In the genomic region with DNA sequence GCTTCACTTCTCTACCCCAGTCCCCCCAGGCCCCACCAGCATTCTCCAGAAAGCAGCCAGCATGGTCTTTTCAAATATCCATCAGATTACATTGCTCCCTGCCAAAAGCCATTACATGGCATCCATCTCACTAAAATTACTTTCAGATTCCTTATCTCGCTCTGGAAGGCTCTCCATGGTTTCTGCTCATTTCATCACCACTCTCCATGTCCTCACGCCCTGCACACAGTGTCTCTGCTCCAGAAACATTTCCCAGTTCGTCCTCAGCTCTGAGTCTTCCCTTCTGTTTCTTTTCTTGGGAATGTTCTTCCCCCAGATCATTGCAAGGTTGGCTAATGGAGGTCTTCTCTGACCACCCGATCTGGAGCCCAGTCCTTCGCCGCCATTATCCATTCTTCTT, we compare ENCODE assay signal across 23 cellular contexts.
DNase-seq lines count a peak whose midpoint lies in the region; ATAC-seq and TF ChIP-seq lines count a peak whose summit lies in the region.
"Had no signal": no experiment of that assay in that cellular context is flagged by ENCODE, and none has a peak within 500 bp of the region (broad histone marks: within the 10 kb centered on the region; RNA-seq: fewer than 3 reads in every experiment).

No MANE protein-coding gene starts in this region.

- no peak overlapping the region for H3K9ac ChIP-seq in adipocyte (ENCODE audit: low read length)
- H3K9ac ChIP-seq: BLaER1 treated with 17β-estradiol and CSF1 and Interleukin-3, amounts not matched to agents 10 nM and 100 nM; GM23248; KMS-11 had no signal

- H3K36me3 ChIP-seq in adipocyte (ENCODE audit: control insufficient read depth, insufficient read depth, low read length, severe bottlenecking) (no peaks in the 10 kb centered on the region), sigmoid colon (no peaks in the 10 kb centered on the region)
- H3K36me3 ChIP-seq: BLaER1 treated with 17β-estradiol and CSF1 and Interleukin-3, amounts not matched to agents 10 nM and 100 nM had no signal

- H3K9me3 Mint-ChIP-seq in stimulated activated memory B cell treated with anti-CD40 and anti-IgM and Interleukin-4, amounts not matched to agents 10 μg/mL and 1 μg/mL and 100 μg/mL, for 72 hours = no peaks in the 10 kb centered on the region
- H3K9me3 Mint-ChIP-seq in activated T-cell treated with anti-CD3 and anti-CD28 coated beads, Interleukin-2, amount 50 U/mL, for 4 hours = no peaks in the 10 kb centered on the region
- H3K9me3 Mint-ChIP-seq: CD4-positive, alpha-beta T cell; HFFc6; T-cell had no signal

- no peak overlapping the region for H3K27ac ChIP-seq in sigmoid colon
- H3K27ac ChIP-seq: BLaER1 treated with 17β-estradiol and CSF1 and Interleukin-3, amounts not matched to agents 10 nM and 100 nM; GM23248; KMS-11; RWPE1 had no signal

- no peak overlapping the region for H3K27ac Mint-ChIP-seq in stimulated activated memory B cell treated with anti-CD40 and anti-IgM and Interleukin-4, amounts not matched to agents 10 μg/mL and 1 μg/mL and 100 μg/mL, for 72 hours
- H3K27ac Mint-ChIP-seq: CD4-positive, alpha-beta T cell; HFFc6; T-cell had no signal

- H3K27me3 Mint-ChIP-seq in stimulated activated memory B cell treated with anti-CD40 and anti-IgM and Interleukin-4, amounts not matched to agents 10 μg/mL and 1 μg/mL and 100 μg/mL, for 72 hours = peaks cover 8% of the 10 kb centered on the region
- H3K27me3 Mint-ChIP-seq in activated T-cell treated with anti-CD3 and anti-CD28 coated beads, Interleukin-2, amount 50 U/mL, for 4 hours (ENCODE audit: low read depth) = peaks cover 5% of the 10 kb centered on the region
- H3K27me3 Mint-ChIP-seq: CD4-positive, alpha-beta T cell had no signal

- 85 to 87% methylated on average over 6 of the region's 6 CpGs for WGBS in sigmoid colon, 2 donors

- H3K9me3 ChIP-seq in adipocyte (ENCODE audit: control insufficient read depth, low read length) (no peaks in the 10 kb centered on the region), sigmoid colon (no peaks in the 10 kb centered on the region)
- H3K9me3 ChIP-seq: BLaER1 treated with 17β-estradiol and CSF1 and Interleukin-3, amounts not matched to agents 10 nM and 100 nM had no signal

- TF ChIP-seq POLR2A in sigmoid colon (IDR thresholded peaks at IDR 0.05) = no peak

- H3K4me3 ChIP-seq in adipocyte (ENCODE audit: low read length) = no peak overlapping the region
- no peak overlapping the region for H3K4me3 ChIP-seq in sigmoid colon
- H3K4me3 ChIP-seq: BLaER1 treated with 17β-estradiol and CSF1 and Interleukin-3, amounts not matched to agents 10 nM and 100 nM; GM23248 had no signal

- TF ChIP-seq EP300 in sigmoid colon (IDR thresholded peaks at IDR 0.05) = no peak

- intact Hi-C loops in Right ventricle myocardium inferior (cut with DNase I) = no loop called here
- intact Hi-C loops in cardiac septum (cut with DNase I) = no loop called here
- intact Hi-C loops in sigmoid colon (cut with DNase I) = no loop called here

- peak; percentile 39 for ATAC-seq in Right ventricle myocardium inferior
- ATAC-seq in stimulated activated memory B cell treated with anti-CD40 and anti-IgM and Interleukin-4, amounts not matched to agents 10 μg/mL and 1 μg/mL and 100 μg/mL, for 72 hours = peak; percentile 9
- ATAC-seq in activated T-cell treated with anti-CD3 and anti-CD28 coated beads, Interleukin-2, amount 50 U/mL, for 4 hours = no peak
- ATAC-seq: Panc1, T-cell had no signal

- no peaks in the 10 kb centered on the region for H3K4me1 Mint-ChIP-seq in stimulated activated memory B cell treated with anti-CD40 and anti-IgM and Interleukin-4, amounts not matched to agents 10 μg/mL and 1 μg/mL and 100 μg/mL, for 72 hours
- H3K4me1 Mint-ChIP-seq in activated T-cell treated with anti-CD3 and anti-CD28 coated beads, Interleukin-2, amount 50 U/mL, for 4 hours (ENCODE audit: low read depth) = no peaks in the 10 kb centered on the region
- H3K4me1 Mint-ChIP-seq: T-cell had no signal

- no peaks in the 10 kb centered on the region for H3K27me3 ChIP-seq in adipocyte (replicated peaks; ENCODE audit: control insufficient read depth, insufficient read depth, low read length)
- no peaks in the 10 kb centered on the region for H3K27me3 ChIP-seq in sigmoid colon
- H3K27me3 ChIP-seq: BLaER1 treated with 17β-estradiol and CSF1 and Interleukin-3, amounts not matched to agents 10 nM and 100 nM had no signal

- DNase-seq in Right ventricle myocardium inferior (ENCODE audit: missing footprints) = no peak
- DNase-seq in cardiac septum (ENCODE audit: low spot score) = no peak
- DNase-seq in adipocyte (ENCODE audit: low read depth) = peak; percentile 57
- DNase-seq in dedifferentiated amniotic fluid mesenchymal stem cell (ENCODE audit: extremely low spot score) = peak; percentile 23
- no peak for DNase-seq in activated T-cell treated with anti-CD3 and anti-CD28 coated beads, Interleukin-2, amount 50 U/mL, for 4 hours
- DNase-seq in sigmoid colon = no peak
- no peak for DNase-seq in NCI-H345 treated with DMSO at 0.1 percent for 48 hours (lab: John Stamatoyannopoulos, UW; ENCODE audit: unreplicated experiment)
- DNase-seq: CD4-positive, alpha-beta T cell; GM23248; H7; HFFc6; IMR-90; MM.1S; NCI-H1048; NCI-H1417; NCI-H187; NCI-H345; T-cell had no signal

- no peaks in the 10 kb centered on the region for H3K36me3 Mint-ChIP-seq in stimulated activated memory B cell treated with anti-CD40 and anti-IgM and Interleukin-4, amounts not matched to agents 10 μg/mL and 1 μg/mL and 100 μg/mL, for 72 hours
- H3K36me3 Mint-ChIP-seq in activated T-cell treated with anti-CD3 and anti-CD28 coated beads, Interleukin-2, amount 50 U/mL, for 4 hours (ENCODE audit: insufficient read depth) = no peaks in the 10 kb centered on the region
- H3K36me3 Mint-ChIP-seq: T-cell had no signal

- H3K4me1 ChIP-seq in adipocyte (ENCODE audit: control insufficient read depth, insufficient read depth, low read length) (peaks cover 12% of the 10 kb centered on the region), sigmoid colon (peaks cover 0 to 33% (median 22%) of the 10 kb centered on the region in 4 donors)
- H3K4me1 ChIP-seq: BLaER1 treated with 17β-estradiol and CSF1 and Interleukin-3, amounts not matched to agents 10 nM and 100 nM had no signal

- H3K4me3 Mint-ChIP-seq in stimulated activated memory B cell treated with anti-CD40 and anti-IgM and Interleukin-4, amounts not matched to agents 10 μg/mL and 1 μg/mL and 100 μg/mL, for 72 hours = no peak overlapping the region
- no peak overlapping the region for H3K4me3 Mint-ChIP-seq in activated T-cell treated with anti-CD3 and anti-CD28 coated beads, Interleukin-2, amount 50 U/mL, for 4 hours
- H3K4me3 Mint-ChIP-seq: CD4-positive, alpha-beta T cell; HFFc6; T-cell had no signal

- no peak for TF ChIP-seq CTCF in sigmoid colon (IDR thresholded peaks at IDR 0.05)

Comparison
In these comparisons a context has a peak if more than half of its experiments do, and no peak if none do; other contexts are left out.
1. ATAC-seq: peak in Right ventricle myocardium inferior (single experiment) and stimulated activated memory B cell treated with anti-CD40 and anti-IgM and Interleukin-4, amounts not matched to agents 10 μg/mL and 1 μg/mL and 100 μg/mL, for 72 hours (single experiment); none in activated T-cell treated with anti-CD3 and anti-CD28 coated beads, Interleukin-2, amount 50 U/mL, for 4 hours (0 of 2).
2. DNase-seq: peak in adipocyte (single experiment) and dedifferentiated amniotic fluid mesenchymal stem cell (single experiment); none in Right ventricle myocardium inferior (single experiment), cardiac septum (single experiment), activated T-cell treated with anti-CD3 and anti-CD28 coated beads, Interleukin-2, amount 50 U/mL, for 4 hours (single experiment), sigmoid colon (single experiment) and NCI-H345 treated with DMSO at 0.1 percent for 48 hours (single experiment).